Comparison of ENCODE assay signal across 22 cellular contexts in the genomic region with DNA sequence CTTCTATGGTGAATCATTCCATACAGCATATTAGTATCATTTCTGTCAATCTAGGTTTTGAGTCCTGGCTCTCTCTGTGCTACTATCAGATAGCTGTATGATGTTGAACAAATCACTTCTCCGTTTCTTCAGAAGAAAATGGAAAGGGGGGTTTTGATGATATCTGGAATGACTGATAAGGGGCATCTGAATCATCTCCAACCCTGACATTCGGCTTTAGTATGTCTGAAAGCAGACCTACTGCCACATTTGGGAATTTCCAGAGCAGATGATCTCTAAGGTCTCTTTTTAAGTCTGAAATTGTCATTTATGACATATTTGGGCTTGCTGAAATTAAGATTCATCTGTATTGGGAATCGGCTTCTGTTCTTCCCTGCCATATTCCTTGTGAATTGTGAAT. TPM values are rescaled to one million over a fixed set of nuclear protein-coding genes. Genes with fewer than 3 reads are reported as not detected.
"Had no signal": no experiment of that assay in that cellular context is flagged by ENCODE, and none has a peak within 500 bp of the region (broad histone marks: within the 10 kb centered on the region; RNA-seq: fewer than 3 reads in every experiment).

No MANE protein-coding gene starts in this region.

- H3K9me3 Mint-ChIP-seq: brain; central memory CD8-positive, alpha-beta T cell; nephron; T-cell had no signal

- H3K27me3 Mint-ChIP-seq: brain; central memory CD8-positive, alpha-beta T cell; T-cell had no signal

- ATAC-seq: gastroesophageal sphincter, heart left ventricle, left lung, sciatic nerve, T-cell had no signal

- H3K4me1 Mint-ChIP-seq: brain, nephron had no signal

- H3K4me3 Mint-ChIP-seq: brain; central memory CD8-positive, alpha-beta T cell; nephron; T-cell had no signal

- DNase-seq: activated CD4-positive, alpha-beta T cell treated with anti-CD3 and anti-CD28 coated beads, Interleukin-2, amount 50 U/mL, for 4 hours; activated CD4-positive, CD25-positive, alpha-beta regulatory T cell; anterior cingulate cortex; cortex of kidney; kidney; left lung; midbrain; nucleus accumbens; SHP77; stimulated activated CD4-positive, alpha-beta T cell treated with anti-CD3 and anti-CD28 coated beads, Interleukin-4, amount 100 ng/mL, for 1 hour; substantia nigra; T-cell; T1000; tibial artery had no signal

- H3K27ac Mint-ChIP-seq: T-cell had no signal

RNA-seq across cellular contexts. Expression of a gene that starts 42.2 kb away (rescaled TPM):
- total RNA-seq: lung microvascular endothelial cell, smooth muscle cell had no signal
